In the genomic region with DNA sequence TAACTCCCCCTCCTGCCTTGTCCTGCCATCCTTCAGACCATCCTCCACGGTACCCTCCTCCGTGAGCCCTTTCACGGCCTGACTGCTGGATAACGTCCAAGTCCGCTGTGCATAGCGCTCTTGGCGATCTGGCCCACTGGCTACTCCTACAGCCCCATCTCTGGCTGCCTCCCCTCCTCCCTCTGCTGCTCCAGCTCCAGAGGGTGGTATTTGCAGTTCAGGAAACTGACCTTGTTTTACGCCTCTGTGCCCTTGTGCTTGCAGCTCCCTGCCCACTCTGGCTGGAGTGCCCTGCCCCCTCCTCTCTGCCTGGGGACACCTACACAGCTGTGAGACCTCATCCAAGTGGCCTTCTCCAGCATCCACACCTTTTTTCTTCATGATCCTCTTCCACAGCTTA, we compare ENCODE assay signal across 1 cellular context.
A peak's percentile ranks its signal among the peaks of the same experiment; 100 is the strongest.
TF ChIP-seq lines count a peak whose summit lies in the region.

No MANE protein-coding gene starts in this region.

TF ChIP-seq in HepG2, 621 proteins besides CTCF, POLR2A, EP300 and RAD21 (continued from another document and continues in another):
- TF ChIP-seq RBM39 (IDR thresholded peaks at IDR 0.05; ENCODE audit: low read depth, low read length, poor library complexity, severe bottlenecking) (no peak), ZBTB20 (CRISPR knock-in tag; IDR thresholded peaks at IDR 0.05; ENCODE audit: borderline replicate concordance, low read depth) (0 out of 2 replicates have a peak, but pooled peaks have one; percentile 27), TP53 (CRISPR knock-in tag; conservative IDR thresholded peaks at IDR 0.05) (no peak), KDM5B (CRISPR knock-in tag; IDR thresholded peaks at IDR 0.05; ENCODE audit: borderline replicate concordance) (peak; percentile 63; the same call in 1 of the 2 replicates), ZNF577 (CRISPR knock-in tag; IDR thresholded peaks at IDR 0.05; ENCODE audit: borderline replicate concordance, low read depth) (no peak), TBP (CRISPR knock-in tag; IDR thresholded peaks at IDR 0.05) (no peak), ZNF556 (CRISPR knock-in tag; IDR thresholded peaks at IDR 0.05; ENCODE audit: borderline replicate concordance) (no peak), ZNF788 (CRISPR knock-in tag; IDR thresholded peaks at IDR 0.05; ENCODE audit: borderline replicate concordance) (no peak), TOE1 (CRISPR knock-in tag; IDR thresholded peaks at IDR 0.05) (no peak), ADNP (CRISPR knock-in tag; IDR thresholded peaks at IDR 0.05) (no peak), ZNF782 (CRISPR knock-in tag; IDR thresholded peaks at IDR 0.05; ENCODE audit: borderline replicate concordance) (no peak), FOXK1 (CRISPR knock-in tag; IDR thresholded peaks at IDR 0.05; ENCODE audit: borderline replicate concordance, low read depth) (no peak), ZNF652 (CRISPR knock-in tag; IDR thresholded peaks at IDR 0.05; ENCODE audit: borderline replicate concordance, low read depth) (no peak), SP2 (CRISPR knock-in tag; IDR thresholded peaks at IDR 0.05) (no peak), YY1 (IDR thresholded peaks at IDR 0.05; ENCODE audit: insufficient read depth, insufficient replicate concordance, low read depth, low read length) (peak; percentile 11), CAMTA2 (CRISPR knock-in tag; IDR thresholded peaks at IDR 0.05; ENCODE audit: borderline replicate concordance) (no peak), ZMYM3 (CRISPR knock-in tag; IDR thresholded peaks at IDR 0.05) (no peak; the same call in 1 of the 2 replicates), ZNF883 (CRISPR knock-in tag; IDR thresholded peaks at IDR 0.05; ENCODE audit: not compliant biosample characterization) (no peak), EED (CRISPR knock-in tag; IDR thresholded peaks at IDR 0.05) (no peak), RBAK (CRISPR knock-in tag; IDR thresholded peaks at IDR 0.05) (no peak), U2AF2 (IDR thresholded peaks at IDR 0.05; ENCODE audit: low read depth, low read length) (no peak), RFXANK (CRISPR knock-in tag; IDR thresholded peaks at IDR 0.05) (no peak), PPARG (CRISPR knock-in tag; conservative IDR thresholded peaks at IDR 0.05) (no peak), ZNF30 (CRISPR knock-in tag; IDR thresholded peaks at IDR 0.05) (no peak), ZNF468 (CRISPR knock-in tag; IDR thresholded peaks at IDR 0.05) (no peak), SMAD3 (CRISPR knock-in tag; IDR thresholded peaks at IDR 0.05) (no peak), HMG20A (CRISPR knock-in tag; IDR thresholded peaks at IDR 0.05; ENCODE audit: borderline replicate concordance) (no peak), MBNL3 (CRISPR knock-in tag; conservative IDR thresholded peaks at IDR 0.05) (no peak), ZNF44 (CRISPR knock-in tag; IDR thresholded peaks at IDR 0.05) (no peak), HNF4G (IDR thresholded peaks at IDR 0.05; ENCODE audit: borderline replicate concordance, low read depth, low read length) (no peak), HNF4G (CRISPR knock-in tag; IDR thresholded peaks at IDR 0.05; ENCODE audit: borderline replicate concordance, low read depth) (0 out of 2 replicates have a peak, but pooled peaks have one; percentile 32), PAF1 (CRISPR knock-in tag; IDR thresholded peaks at IDR 0.05) (no peak), CBX1 (IDR thresholded peaks at IDR 0.05; ENCODE audit: low read depth) (peak; percentile 37), MYNN (CRISPR knock-in tag; IDR thresholded peaks at IDR 0.05; ENCODE audit: low read depth) (no peak), ELF4 (CRISPR knock-in tag; IDR thresholded peaks at IDR 0.05; ENCODE audit: borderline replicate concordance) (no peak), SMYD3 (CRISPR knock-in tag; IDR thresholded peaks at IDR 0.05) (no peak), KLF13 (CRISPR knock-in tag; IDR thresholded peaks at IDR 0.05) (no peak), CENPT (CRISPR knock-in tag; IDR thresholded peaks at IDR 0.05; ENCODE audit: low read depth) (no peak), CHD2 (IDR thresholded peaks at IDR 0.05; ENCODE audit: low read depth, low read length) (0 out of 2 replicates have a peak, but pooled peaks have one; percentile 20), IKZF1 (IDR thresholded peaks at IDR 0.05) (no peak), ZZZ3 (CRISPR knock-in tag; IDR thresholded peaks at IDR 0.05; ENCODE audit: borderline replicate concordance) (no peak), NFKB2 (CRISPR knock-in tag; IDR thresholded peaks at IDR 0.05; ENCODE audit: borderline replicate concordance) (peak; percentile 18; the same call in 1 of the 2 replicates), ZNF24 (IDR thresholded peaks at IDR 0.05) (no peak), ZSCAN12 (CRISPR knock-in tag; IDR thresholded peaks at IDR 0.05) (no peak)
- TF ChIP-seq, protein P1, sequence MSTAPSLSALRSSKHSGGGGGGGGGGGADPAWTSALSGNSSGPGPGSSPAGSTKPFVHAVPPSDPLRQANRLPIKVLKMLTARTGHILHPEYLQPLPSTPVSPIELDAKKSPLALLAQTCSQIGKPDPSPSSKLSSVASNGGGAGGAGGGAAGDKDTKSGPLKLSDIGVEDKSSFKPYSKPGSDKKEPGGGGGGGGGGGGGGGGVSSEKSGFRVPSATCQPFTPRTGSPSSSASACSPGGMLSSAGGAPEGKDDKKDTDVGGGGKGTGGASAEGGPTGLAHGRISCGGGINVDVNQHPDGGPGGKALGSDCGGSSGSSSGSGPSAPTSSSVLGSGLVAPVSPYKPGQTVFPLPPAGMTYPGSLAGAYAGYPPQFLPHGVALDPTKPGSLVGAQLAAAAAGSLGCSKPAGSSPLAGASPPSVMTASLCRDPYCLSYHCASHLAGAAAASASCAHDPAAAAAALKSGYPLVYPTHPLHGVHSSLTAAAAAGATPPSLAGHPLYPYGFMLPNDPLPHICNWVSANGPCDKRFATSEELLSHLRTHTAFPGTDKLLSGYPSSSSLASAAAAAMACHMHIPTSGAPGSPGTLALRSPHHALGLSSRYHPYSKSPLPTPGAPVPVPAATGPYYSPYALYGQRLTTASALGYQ (CRISPR knock-in tag; IDR thresholded peaks at IDR 0.05), result no peak
- TF ChIP-seq, protein P2, sequence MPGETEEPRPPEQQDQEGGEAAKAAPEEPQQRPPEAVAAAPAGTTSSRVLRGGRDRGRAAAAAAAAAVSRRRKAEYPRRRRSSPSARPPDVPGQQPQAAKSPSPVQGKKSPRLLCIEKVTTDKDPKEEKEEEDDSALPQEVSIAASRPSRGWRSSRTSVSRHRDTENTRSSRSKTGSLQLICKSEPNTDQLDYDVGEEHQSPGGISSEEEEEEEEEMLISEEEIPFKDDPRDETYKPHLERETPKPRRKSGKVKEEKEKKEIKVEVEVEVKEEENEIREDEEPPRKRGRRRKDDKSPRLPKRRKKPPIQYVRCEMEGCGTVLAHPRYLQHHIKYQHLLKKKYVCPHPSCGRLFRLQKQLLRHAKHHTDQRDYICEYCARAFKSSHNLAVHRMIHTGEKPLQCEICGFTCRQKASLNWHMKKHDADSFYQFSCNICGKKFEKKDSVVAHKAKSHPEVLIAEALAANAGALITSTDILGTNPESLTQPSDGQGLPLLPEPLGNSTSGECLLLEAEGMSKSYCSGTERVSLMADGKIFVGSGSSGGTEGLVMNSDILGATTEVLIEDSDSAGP (CRISPR knock-in tag; IDR thresholded peaks at IDR 0.05; ENCODE audit: borderline replicate concordance), result peak; percentile 54
- TF ChIP-seq, protein P3, sequence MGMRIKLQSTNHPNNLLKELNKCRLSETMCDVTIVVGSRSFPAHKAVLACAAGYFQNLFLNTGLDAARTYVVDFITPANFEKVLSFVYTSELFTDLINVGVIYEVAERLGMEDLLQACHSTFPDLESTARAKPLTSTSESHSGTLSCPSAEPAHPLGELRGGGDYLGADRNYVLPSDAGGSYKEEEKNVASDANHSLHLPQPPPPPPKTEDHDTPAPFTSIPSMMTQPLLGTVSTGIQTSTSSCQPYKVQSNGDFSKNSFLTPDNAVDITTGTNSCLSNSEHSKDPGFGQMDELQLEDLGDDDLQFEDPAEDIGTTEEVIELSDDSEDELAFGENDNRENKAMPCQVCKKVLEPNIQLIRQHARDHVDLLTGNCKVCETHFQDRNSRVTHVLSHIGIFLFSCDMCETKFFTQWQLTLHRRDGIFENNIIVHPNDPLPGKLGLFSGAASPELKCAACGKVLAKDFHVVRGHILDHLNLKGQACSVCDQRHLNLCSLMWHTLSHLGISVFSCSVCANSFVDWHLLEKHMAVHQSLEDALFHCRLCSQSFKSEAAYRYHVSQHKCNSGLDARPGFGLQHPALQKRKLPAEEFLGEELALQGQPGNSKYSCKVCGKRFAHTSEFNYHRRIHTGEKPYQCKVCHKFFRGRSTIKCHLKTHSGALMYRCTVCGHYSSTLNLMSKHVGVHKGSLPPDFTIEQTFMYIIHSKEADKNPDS (CRISPR knock-in tag; IDR thresholded peaks at IDR 0.05), result no peak
- TF ChIP-seq, protein P4, sequence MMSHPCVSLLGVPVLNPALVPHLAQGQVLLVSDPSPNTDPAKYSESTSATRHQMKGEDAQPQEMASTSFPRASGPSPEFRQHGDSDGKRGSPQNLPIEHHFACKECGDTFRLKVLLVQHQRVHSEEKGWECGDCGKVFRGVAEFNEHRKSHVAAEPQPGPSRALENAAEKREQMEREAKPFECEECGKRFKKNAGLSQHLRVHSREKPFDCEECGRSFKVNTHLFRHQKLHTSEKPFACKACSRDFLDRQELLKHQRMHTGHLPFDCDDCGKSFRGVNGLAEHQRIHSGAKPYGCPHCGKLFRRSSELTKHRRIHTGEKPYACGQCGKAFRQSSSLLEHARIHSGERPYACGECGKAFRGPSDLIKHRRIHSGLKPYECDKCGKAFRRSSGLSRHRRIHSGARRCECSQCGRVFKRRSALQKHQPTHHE (CRISPR knock-in tag; IDR thresholded peaks at IDR 0.05; ENCODE audit: borderline replicate concordance), result no peak
- TF ChIP-seq, protein P5, sequence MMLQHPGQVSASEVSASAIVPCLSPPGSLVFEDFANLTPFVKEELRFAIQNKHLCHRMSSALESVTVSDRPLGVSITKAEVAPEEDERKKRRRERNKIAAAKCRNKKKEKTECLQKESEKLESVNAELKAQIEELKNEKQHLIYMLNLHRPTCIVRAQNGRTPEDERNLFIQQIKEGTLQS (CRISPR knock-in tag; IDR thresholded peaks at IDR 0.05), result no peak
- TF ChIP-seq, protein P6, sequence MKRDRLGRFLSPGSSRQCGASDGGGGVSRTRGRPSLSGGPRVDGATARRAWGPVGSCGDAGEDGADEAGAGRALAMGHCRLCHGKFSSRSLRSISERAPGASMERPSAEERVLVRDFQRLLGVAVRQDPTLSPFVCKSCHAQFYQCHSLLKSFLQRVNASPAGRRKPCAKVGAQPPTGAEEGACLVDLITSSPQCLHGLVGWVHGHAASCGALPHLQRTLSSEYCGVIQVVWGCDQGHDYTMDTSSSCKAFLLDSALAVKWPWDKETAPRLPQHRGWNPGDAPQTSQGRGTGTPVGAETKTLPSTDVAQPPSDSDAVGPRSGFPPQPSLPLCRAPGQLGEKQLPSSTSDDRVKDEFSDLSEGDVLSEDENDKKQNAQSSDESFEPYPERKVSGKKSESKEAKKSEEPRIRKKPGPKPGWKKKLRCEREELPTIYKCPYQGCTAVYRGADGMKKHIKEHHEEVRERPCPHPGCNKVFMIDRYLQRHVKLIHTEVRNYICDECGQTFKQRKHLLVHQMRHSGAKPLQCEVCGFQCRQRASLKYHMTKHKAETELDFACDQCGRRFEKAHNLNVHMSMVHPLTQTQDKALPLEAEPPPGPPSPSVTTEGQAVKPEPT (CRISPR knock-in tag; IDR thresholded peaks at IDR 0.05; ENCODE audit: low read depth), result no peak
- TF ChIP-seq, protein P7, sequence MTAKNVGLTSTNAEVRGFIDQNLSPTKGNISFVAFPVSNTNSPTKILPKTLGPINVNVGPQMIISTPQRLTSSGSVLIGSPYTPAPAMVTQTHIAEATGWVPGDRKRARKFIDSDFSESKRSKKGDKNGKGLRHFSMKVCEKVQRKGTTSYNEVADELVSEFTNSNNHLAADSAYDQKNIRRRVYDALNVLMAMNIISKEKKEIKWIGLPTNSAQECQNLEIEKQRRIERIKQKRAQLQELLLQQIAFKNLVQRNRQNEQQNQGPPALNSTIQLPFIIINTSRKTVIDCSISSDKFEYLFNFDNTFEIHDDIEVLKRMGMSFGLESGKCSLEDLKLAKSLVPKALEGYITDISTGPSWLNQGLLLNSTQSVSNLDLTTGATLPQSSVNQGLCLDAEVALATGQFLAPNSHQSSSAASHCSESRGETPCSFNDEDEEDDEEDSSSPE (CRISPR knock-in tag; IDR thresholded peaks at IDR 0.05), result no peak
- TF ChIP-seq, protein P8, sequence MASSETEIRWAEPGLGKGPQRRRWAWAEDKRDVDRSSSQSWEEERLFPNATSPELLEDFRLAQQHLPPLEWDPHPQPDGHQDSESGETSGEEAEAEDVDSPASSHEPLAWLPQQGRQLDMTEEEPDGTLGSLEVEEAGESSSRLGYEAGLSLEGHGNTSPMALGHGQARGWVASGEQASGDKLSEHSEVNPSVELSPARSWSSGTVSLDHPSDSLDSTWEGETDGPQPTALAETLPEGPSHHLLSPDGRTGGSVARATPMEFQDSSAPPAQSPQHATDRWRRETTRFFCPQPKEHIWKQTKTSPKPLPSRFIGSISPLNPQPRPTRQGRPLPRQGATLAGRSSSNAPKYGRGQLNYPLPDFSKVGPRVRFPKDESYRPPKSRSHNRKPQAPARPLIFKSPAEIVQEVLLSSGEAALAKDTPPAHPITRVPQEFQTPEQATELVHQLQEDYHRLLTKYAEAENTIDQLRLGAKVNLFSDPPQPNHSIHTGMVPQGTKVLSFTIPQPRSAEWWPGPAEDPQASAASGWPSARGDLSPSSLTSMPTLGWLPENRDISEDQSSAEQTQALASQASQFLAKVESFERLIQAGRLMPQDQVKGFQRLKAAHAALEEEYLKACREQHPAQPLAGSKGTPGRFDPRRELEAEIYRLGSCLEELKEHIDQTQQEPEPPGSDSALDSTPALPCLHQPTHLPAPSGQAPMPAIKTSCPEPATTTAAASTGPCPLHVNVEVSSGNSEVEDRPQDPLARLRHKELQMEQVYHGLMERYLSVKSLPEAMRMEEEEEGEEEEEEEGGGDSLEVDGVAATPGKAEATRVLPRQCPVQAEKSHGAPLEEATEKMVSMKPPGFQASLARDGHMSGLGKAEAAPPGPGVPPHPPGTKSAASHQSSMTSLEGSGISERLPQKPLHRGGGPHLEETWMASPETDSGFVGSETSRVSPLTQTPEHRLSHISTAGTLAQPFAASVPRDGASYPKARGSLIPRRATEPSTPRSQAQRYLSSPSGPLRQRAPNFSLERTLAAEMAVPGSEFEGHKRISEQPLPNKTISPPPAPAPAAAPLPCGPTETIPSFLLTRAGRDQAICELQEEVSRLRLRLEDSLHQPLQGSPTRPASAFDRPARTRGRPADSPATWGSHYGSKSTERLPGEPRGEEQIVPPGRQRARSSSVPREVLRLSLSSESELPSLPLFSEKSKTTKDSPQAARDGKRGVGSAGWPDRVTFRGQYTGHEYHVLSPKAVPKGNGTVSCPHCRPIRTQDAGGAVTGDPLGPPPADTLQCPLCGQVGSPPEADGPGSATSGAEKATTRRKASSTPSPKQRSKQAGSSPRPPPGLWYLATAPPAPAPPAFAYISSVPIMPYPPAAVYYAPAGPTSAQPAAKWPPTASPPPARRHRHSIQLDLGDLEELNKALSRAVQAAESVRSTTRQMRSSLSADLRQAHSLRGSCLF (CRISPR knock-in tag; IDR thresholded peaks at IDR 0.05; ENCODE audit: borderline replicate concordance), result no peak
- TF ChIP-seq, protein P9, sequence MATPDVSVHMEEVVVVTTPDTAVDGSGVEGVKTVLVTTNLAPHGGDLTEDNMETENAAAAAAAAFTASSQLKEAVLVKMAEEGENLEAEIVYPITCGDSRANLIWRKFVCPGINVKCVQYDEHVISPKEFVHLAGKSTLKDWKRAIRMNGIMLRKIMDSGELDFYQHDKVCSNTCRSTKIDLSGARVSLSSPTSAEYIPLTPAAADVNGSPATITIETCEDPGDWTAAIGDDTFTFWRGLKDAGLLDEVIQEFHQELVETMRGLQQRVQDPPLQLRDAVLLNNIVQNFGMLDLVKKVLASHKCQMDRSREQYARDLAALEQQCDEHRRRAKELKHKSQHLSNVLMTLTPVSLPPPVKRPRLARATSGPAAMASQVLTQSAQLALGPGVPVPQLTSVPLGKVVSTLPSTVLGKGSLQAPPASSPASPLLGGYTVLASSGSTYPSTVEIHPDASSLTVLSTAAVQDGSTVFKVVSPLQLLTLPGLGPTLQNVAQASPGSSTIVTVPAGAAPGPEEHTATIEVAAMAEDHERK (CRISPR knock-in tag; IDR thresholded peaks at IDR 0.05; ENCODE audit: low read depth), result no peak
